24 cellular contexts compared by ENCODE assay signal in the genomic region with DNA sequence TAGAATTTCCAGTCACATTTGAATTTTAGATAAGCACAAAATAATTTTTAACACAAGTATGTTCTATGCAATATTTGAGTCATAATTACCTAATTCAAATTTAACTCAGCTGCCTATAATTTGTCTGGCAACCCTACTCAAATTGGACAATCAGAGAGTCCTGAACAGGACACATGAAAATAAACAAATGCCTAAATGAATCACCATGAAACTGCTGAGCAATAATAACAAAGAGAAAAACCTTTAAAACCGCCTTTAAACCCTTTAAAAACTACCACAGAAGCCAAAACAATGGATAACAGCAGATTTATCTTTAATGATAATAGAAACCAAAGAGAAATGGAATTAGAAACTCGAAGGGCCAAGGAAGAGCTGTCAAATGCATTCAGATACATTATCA. TPM values are rescaled to one million over a fixed set of nuclear protein-coding genes. Genes with fewer than 3 reads are reported as not detected.
A peak's percentile ranks its signal among the peaks of the same experiment; 100 is the strongest.
DNase-seq lines count a peak whose midpoint lies in the region; ATAC-seq and TF ChIP-seq lines count a peak whose summit lies in the region.
"Had no signal": no experiment of that assay in that cellular context is flagged by ENCODE, and none has a peak within 500 bp of the region (broad histone marks: within the 10 kb centered on the region; RNA-seq: fewer than 3 reads in every experiment).

No MANE protein-coding gene starts in this region.

- in situ Hi-C loops in GM23248 (cut with MboI) = no loop called here

- no peaks in the 10 kb centered on the region for H3K79me2 ChIP-seq in GM23248 (ENCODE audit: insufficient read depth)

- no peak for DNase-seq in CD4-positive, CD25-positive, alpha-beta regulatory T cell
- DNase-seq in GM23248 = peak; percentile 33
- DNase-seq in amniotic epithelial cell (ENCODE audit: low read depth) = peak; percentile 42
- DNase-seq in fibroblast of the aortic adventitia (ENCODE audit: low read depth) = peak; percentile 54
- no peak for DNase-seq in glomerular visceral epithelial cell (ENCODE audit: extremely low spot score)
- no peak for DNase-seq in CD14-positive monocyte (ENCODE audit: low spot score)
- DNase-seq in iPS-NIHi11 (ENCODE audit: low spot score) = no peak
- DNase-seq in kidney tubule cell (ENCODE audit: low spot score) = no peak
- DNase-seq: activated CD4-positive, alpha-beta T cell treated with anti-CD3 and anti-CD28 coated beads, Interleukin-2, amount 50 U/mL, for 4 hours; activated effector memory CD4-positive, alpha-beta T cell treated with anti-CD3 and anti-CD28 coated beads, Interleukin-2, amount 50 U/mL, for 16 hours; amygdala; CD4-positive, alpha-beta memory T cell; GOT3; heart left ventricle; NCI-H446 treated with DMSO at 0.1 percent for 48 hours; NCI-H82; RPMI8226; stimulated activated CD4-positive, alpha-beta T cell treated with anti-CD3 and anti-CD28 coated beads, Interleukin-4, amount 100 ng/mL, for 4 hours; stimulated activated naive B cell treated with anti-CD40 and anti-IgM and Interleukin-4, amounts not matched to agents 10 μg/mL and 1 μg/mL and 100 μg/mL, for 72 hours had no signal

- no peak overlapping the region for H3K27ac ChIP-seq in CD4-positive, CD25-positive, alpha-beta regulatory T cell (ENCODE audit: insufficient read depth, low read length, poor library complexity, severe bottlenecking)
- H3K27ac ChIP-seq in GM23248 = no peak overlapping the region
- H3K27ac ChIP-seq: cardiac muscle cell, heart left ventricle, SJSA1, suprapubic skin had no signal

- H3K4me1 Mint-ChIP-seq in CD4-positive, CD25-positive, alpha-beta regulatory T cell = peaks cover 32 to 79% (median 53%) of the 10 kb centered on the region in 4 donors
- no peaks in the 10 kb centered on the region for H3K4me1 Mint-ChIP-seq in CD14-positive monocyte

- peaks cover 6% of the 10 kb centered on the region for H3K36me3 Mint-ChIP-seq in CD4-positive, CD25-positive, alpha-beta regulatory T cell
- H3K36me3 Mint-ChIP-seq in CD14-positive monocyte = no peaks in the 10 kb centered on the region

- H3K27me3 ChIP-seq in CD4-positive, CD25-positive, alpha-beta regulatory T cell (ENCODE audit: control insufficient read depth, insufficient read depth, low read length) = no peaks in the 10 kb centered on the region
- no peaks in the 10 kb centered on the region for H3K27me3 ChIP-seq in GM23248 (replicated peaks; ENCODE audit: insufficient read depth)
- H3K27me3 ChIP-seq: cardiac muscle cell, SJSA1, suprapubic skin had no signal

- H3K4me1 ChIP-seq in CD4-positive, CD25-positive, alpha-beta regulatory T cell (ENCODE audit: control insufficient read depth, insufficient read depth, low read length, poor library complexity, severe bottlenecking) = peaks cover 72% of the 10 kb centered on the region
- peaks cover 5% of the 10 kb centered on the region for H3K4me1 ChIP-seq in GM23248 (ENCODE audit: insufficient read depth)

- peaks cover 11% of the 10 kb centered on the region for H3F3A ChIP-seq in GM23248 (ENCODE audit: insufficient read depth)

- peak overlapping the region in 2 of 3 donors; percentile 62 to 81 for H3K27ac Mint-ChIP-seq in CD4-positive, CD25-positive, alpha-beta regulatory T cell
- no peak overlapping the region for H3K27ac Mint-ChIP-seq in CD14-positive monocyte
- H3K27ac Mint-ChIP-seq: stimulated activated naive B cell treated with anti-CD40 and anti-IgM and Interleukin-4, amounts not matched to agents 10 μg/mL and 1 μg/mL and 100 μg/mL, for 72 hours; WTC11 had no signal

- no peaks in the 10 kb centered on the region for H3K9me3 ChIP-seq in CD4-positive, CD25-positive, alpha-beta regulatory T cell (ENCODE audit: control insufficient read depth in 2 of 2, low read length in 2 of 2)
- H3K9me3 ChIP-seq in GM23248 (ENCODE audit: low read depth) = no peaks in the 10 kb centered on the region
- H3K9me3 ChIP-seq: SJSA1 had no signal

- H3K27me3 Mint-ChIP-seq in CD4-positive, CD25-positive, alpha-beta regulatory T cell = peaks cover under 1% of the 10 kb centered on the region
- peaks cover 0 to 11% (median 2%) of the 10 kb centered on the region in 3 donors for H3K27me3 Mint-ChIP-seq in CD14-positive monocyte (ENCODE audit: low read depth in 3 of 3)
- H3K27me3 Mint-ChIP-seq: CD4-positive, alpha-beta memory T cell; stimulated activated naive B cell treated with anti-CD40 and anti-IgM and Interleukin-4, amounts not matched to agents 10 μg/mL and 1 μg/mL and 100 μg/mL, for 72 hours had no signal

- intact Hi-C loops in CD14-positive monocyte (cut with micrococcal nuclease) = no loop called here

- no peak overlapping the region for H3K9ac ChIP-seq in GM23248

- no peaks in the 10 kb centered on the region for H3K36me3 ChIP-seq in CD4-positive, CD25-positive, alpha-beta regulatory T cell (ENCODE audit: control insufficient read depth, insufficient read depth, low read length)
- no peaks in the 10 kb centered on the region for H3K36me3 ChIP-seq in GM23248 (ENCODE audit: low read depth)
- H3K36me3 ChIP-seq: cardiac muscle cell, heart left ventricle, SJSA1, suprapubic skin had no signal

- peaks cover 0 to 9% (median 1%) of the 10 kb centered on the region in 7 donors for H3K9me3 Mint-ChIP-seq in CD4-positive, CD25-positive, alpha-beta regulatory T cell
- peaks cover 6 to 21% (median 13%) of the 10 kb centered on the region in 7 donors for H3K9me3 Mint-ChIP-seq in CD14-positive monocyte

- H2AFZ ChIP-seq in GM23248 = no peak overlapping the region

- no peak overlapping the region for H3K4me3 ChIP-seq in CD4-positive, CD25-positive, alpha-beta regulatory T cell (ENCODE audit: low read depth, low read length)
- H3K4me3 ChIP-seq in GM23248 = no peak overlapping the region
- H3K4me3 ChIP-seq in fibroblast of the aortic adventitia (ENCODE audit: low read depth, low read length) = no peak overlapping the region
- H3K4me3 ChIP-seq: cardiac muscle cell, heart left ventricle, SJSA1, suprapubic skin had no signal

- H3K9me2 ChIP-seq in GM23248 (ENCODE audit: insufficient read depth) = no peaks in the 10 kb centered on the region

- peak overlapping the region in 2 of 4 donors; percentile 15 to 48 for H3K4me3 Mint-ChIP-seq in CD4-positive, CD25-positive, alpha-beta regulatory T cell
- H3K4me3 Mint-ChIP-seq in CD14-positive monocyte = no peak overlapping the region
- H3K4me3 Mint-ChIP-seq: stimulated activated naive B cell treated with anti-CD40 and anti-IgM and Interleukin-4, amounts not matched to agents 10 μg/mL and 1 μg/mL and 100 μg/mL, for 72 hours; WTC11 had no signal

- TF ChIP-seq CTCF in fibroblast of the aortic adventitia (IDR thresholded peaks at IDR 0.05; ENCODE audit: insufficient read depth, low read length) (no peak), CD14-positive monocyte (IDR thresholded peaks at IDR 0.05) (no peak)

- no peak for ATAC-seq in CD4-positive, CD25-positive, alpha-beta regulatory T cell (ENCODE audit: low read depth in 2 of 2)
- ATAC-seq: heart left ventricle; sciatic nerve; stimulated activated naive B cell treated with anti-CD40 and anti-IgM and Interleukin-4, amounts not matched to agents 10 μg/mL and 1 μg/mL and 100 μg/mL, for 72 hours; WTC11 had no signal

- H3K4me2 ChIP-seq in GM23248 (ENCODE audit: unreplicated experiment) = no peak overlapping the region

- WGBS in GM23248 (ENCODE audit: low coverage in 1 of 2, low lambda C conversion rate in 2 of 2, missing lambda C conversion rate in 2 of 2), 2 experiments = 30 to 41% methylated on average over 2 of the region's 2 CpGs

- H4K20me1 ChIP-seq in GM23248 (ENCODE audit: insufficient read depth) = no peaks in the 10 kb centered on the region

RNA-seq across cellular contexts. Expression of a gene that starts 39.5 kb away (rescaled TPM):
- total RNA-seq in CD4-positive, CD25-positive, alpha-beta regulatory T cell = 407 TPM
- polyA plus RNA-seq in CD4-positive, CD25-positive, alpha-beta regulatory T cell = 100 to 1,000 TPM; 103 to 176 (median 129) TPM
- 2.4 and 4.8 TPM in 2 replicates for total RNA-seq in GM23248 (2014; rRNA removed; shearing (Covaris generic))
- polyA plus RNA-seq in GM23248 (2016; fragmentation: Nextera tagmentation; extraction: Ambion mirVana) (1.3 and 1.4 TPM in 2 replicates), CD14-positive monocyte (1 to 10 TPM; 4.0 to 6.4 TPM)
- 33.7 and 136 TPM in 2 replicates for total RNA-seq in fibroblast of the aortic adventitia (ENCODE audit: low replicate concordance)

Comparison
In these comparisons a context has a peak if more than half of its experiments do, and no peak if none do; other contexts are left out.
1. DNase-seq: peak in GM23248 (single experiment), amniotic epithelial cell (single experiment) and fibroblast of the aortic adventitia (single experiment); none in CD4-positive, CD25-positive, alpha-beta regulatory T cell (0 of 3), glomerular visceral epithelial cell (single experiment), CD14-positive monocyte (single experiment), iPS-NIHi11 (single experiment) and kidney tubule cell (single experiment).
2. H3K27ac Mint-ChIP-seq: peak in CD4-positive, CD25-positive, alpha-beta regulatory T cell (2 of 3); none in CD14-positive monocyte (0 of 7).